10 cellular contexts compared by ENCODE assay signal in the genomic region with DNA sequence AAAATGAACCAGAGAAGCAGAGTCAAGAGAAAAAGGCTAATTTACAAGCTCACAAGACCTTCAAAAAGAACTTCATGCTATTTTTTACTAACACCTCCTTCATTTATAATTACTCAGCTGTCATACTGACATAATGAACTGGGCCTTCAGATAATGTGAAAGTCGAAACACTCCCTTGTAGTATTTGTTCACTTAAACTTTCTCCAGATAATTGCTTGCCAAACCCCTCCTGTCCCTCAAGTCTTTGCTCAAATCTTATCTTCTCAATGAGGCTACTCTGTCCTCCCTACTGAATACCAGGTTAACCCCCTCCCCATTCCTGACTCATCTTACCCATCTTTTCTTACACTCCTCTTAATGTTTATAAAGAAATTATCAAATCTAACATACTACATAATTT. TPM values are rescaled to one million over a fixed set of nuclear protein-coding genes. Genes with fewer than 3 reads are reported as not detected.
"Had no signal": no experiment of that assay in that cellular context is flagged by ENCODE, and none has a peak within 500 bp of the region (broad histone marks: within the 10 kb centered on the region; RNA-seq: fewer than 3 reads in every experiment).

No MANE protein-coding gene starts in this region.

- DNase-seq: GM23248, GOT3, H7, KBM-7 had no signal

- ATAC-seq: HCT116, HepG2 had no signal

- H3K9ac ChIP-seq: GM23248, KMS-11 had no signal

- H3K27ac ChIP-seq: GM23248, HL-60, KMS-11 had no signal

- H3K4me2 ChIP-seq: KMS-11 had no signal

- H3K27ac Mint-ChIP-seq: IgD-negative memory B cell had no signal

- H3K4me3 ChIP-seq: GM23248, HAP-1 had no signal

- H3K9me3 ChIP-seq: HAP-1 had no signal

- H3K4me3 Mint-ChIP-seq: IgD-negative memory B cell had no signal

- H2AFZ ChIP-seq: GM23248 had no signal

- H3K36me3 ChIP-seq: HAP-1 had no signal

- FAIRE-seq: HepG2 had no signal

- H3K36me3 Mint-ChIP-seq: IgD-negative memory B cell had no signal

RNA-seq across cellular contexts. Expression of a gene that starts 11.1 kb away (rescaled TPM):
- total RNA-seq: GM23248, HepG2 had no signal
